1 cellular context compared by ENCODE assay signal in the genomic region with DNA sequence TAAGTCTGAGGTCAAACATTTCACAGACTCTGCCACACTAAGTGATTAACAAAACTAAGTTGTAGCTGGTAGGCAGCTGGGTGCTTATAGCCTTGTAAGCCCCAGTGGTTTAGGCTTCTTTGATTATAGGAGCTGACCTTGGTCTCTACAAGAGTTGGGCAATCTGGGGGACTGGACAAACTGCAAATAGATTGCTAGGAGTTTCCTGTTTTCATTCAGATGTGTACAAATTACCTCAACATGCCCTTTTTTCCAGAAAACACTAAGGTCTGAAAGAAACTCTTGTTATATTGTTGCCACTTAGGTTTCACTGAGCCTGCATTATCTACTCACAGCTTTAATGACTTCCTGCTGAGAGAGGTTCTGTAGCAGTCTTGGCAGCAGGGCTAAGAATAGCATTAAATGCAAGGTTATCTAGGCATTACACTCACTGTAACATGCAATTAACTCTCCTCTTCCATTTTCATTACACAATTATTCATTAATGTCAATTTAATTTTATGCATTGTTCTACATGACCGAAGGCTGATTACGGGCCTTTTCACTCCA.
TF ChIP-seq lines count a peak whose summit lies in the region.

No MANE protein-coding gene starts in this region.

TF ChIP-seq in HepG2, 621 proteins besides CTCF, POLR2A, EP300 and RAD21 (continued from another document and continues in another):
- TF ChIP-seq, protein P1, sequence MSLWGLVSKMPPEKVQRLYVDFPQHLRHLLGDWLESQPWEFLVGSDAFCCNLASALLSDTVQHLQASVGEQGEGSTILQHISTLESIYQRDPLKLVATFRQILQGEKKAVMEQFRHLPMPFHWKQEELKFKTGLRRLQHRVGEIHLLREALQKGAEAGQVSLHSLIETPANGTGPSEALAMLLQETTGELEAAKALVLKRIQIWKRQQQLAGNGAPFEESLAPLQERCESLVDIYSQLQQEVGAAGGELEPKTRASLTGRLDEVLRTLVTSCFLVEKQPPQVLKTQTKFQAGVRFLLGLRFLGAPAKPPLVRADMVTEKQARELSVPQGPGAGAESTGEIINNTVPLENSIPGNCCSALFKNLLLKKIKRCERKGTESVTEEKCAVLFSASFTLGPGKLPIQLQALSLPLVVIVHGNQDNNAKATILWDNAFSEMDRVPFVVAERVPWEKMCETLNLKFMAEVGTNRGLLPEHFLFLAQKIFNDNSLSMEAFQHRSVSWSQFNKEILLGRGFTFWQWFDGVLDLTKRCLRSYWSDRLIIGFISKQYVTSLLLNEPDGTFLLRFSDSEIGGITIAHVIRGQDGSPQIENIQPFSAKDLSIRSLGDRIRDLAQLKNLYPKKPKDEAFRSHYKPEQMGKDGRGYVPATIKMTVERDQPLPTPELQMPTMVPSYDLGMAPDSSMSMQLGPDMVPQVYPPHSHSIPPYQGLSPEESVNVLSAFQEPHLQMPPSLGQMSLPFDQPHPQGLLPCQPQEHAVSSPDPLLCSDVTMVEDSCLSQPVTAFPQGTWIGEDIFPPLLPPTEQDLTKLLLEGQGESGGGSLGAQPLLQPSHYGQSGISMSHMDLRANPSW (CRISPR knock-in tag; IDR thresholded peaks at IDR 0.05; ENCODE audit: borderline replicate concordance): 0 out of 2 replicates have a peak, but pooled peaks have one; percentile 36
- TF ChIP-seq NRL (CRISPR knock-in tag; IDR thresholded peaks at IDR 0.05; ENCODE audit: borderline replicate concordance): no peak
- no peak for TF ChIP-seq XBP1 (CRISPR knock-in tag; IDR thresholded peaks at IDR 0.05)
- TF ChIP-seq CBFB (CRISPR knock-in tag; IDR thresholded peaks at IDR 0.05): 0 out of 2 replicates have a peak, but pooled peaks have one; percentile 26
- no peak for TF ChIP-seq HCFC1 (IDR thresholded peaks at IDR 0.05; ENCODE audit: low read depth, low read length)
- no peak for TF ChIP-seq ZNF615 (CRISPR knock-in tag; IDR thresholded peaks at IDR 0.05; ENCODE audit: borderline replicate concordance)
- TF ChIP-seq, protein P2, sequence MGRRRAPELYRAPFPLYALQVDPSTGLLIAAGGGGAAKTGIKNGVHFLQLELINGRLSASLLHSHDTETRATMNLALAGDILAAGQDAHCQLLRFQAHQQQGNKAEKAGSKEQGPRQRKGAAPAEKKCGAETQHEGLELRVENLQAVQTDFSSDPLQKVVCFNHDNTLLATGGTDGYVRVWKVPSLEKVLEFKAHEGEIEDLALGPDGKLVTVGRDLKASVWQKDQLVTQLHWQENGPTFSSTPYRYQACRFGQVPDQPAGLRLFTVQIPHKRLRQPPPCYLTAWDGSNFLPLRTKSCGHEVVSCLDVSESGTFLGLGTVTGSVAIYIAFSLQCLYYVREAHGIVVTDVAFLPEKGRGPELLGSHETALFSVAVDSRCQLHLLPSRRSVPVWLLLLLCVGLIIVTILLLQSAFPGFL (CRISPR knock-in tag; IDR thresholded peaks at IDR 0.05): no peak
- TF ChIP-seq, protein P3, sequence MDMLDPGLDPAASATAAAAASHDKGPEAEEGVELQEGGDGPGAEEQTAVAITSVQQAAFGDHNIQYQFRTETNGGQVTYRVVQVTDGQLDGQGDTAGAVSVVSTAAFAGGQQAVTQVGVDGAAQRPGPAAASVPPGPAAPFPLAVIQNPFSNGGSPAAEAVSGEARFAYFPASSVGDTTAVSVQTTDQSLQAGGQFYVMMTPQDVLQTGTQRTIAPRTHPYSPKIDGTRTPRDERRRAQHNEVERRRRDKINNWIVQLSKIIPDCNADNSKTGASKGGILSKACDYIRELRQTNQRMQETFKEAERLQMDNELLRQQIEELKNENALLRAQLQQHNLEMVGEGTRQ (IDR thresholded peaks at IDR 0.05; ENCODE audit: low read depth, low read length): no peak
- TF ChIP-seq, protein P3 (CRISPR knock-in tag; IDR thresholded peaks at IDR 0.05; ENCODE audit: borderline replicate concordance): no peak
- TF ChIP-seq, protein P4, sequence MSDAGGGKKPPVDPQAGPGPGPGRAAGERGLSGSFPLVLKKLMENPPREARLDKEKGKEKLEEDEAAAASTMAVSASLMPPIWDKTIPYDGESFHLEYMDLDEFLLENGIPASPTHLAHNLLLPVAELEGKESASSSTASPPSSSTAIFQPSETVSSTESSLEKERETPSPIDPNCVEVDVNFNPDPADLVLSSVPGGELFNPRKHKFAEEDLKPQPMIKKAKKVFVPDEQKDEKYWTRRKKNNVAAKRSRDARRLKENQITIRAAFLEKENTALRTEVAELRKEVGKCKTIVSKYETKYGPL (CRISPR knock-in tag; IDR thresholded peaks at IDR 0.05): no peak
- no peak for TF ChIP-seq SRSF9 (IDR thresholded peaks at IDR 0.05; ENCODE audit: borderline replicate concordance, insufficient read depth, low read depth, low read length, poor library complexity, severe bottlenecking)
- TF ChIP-seq, protein P5, sequence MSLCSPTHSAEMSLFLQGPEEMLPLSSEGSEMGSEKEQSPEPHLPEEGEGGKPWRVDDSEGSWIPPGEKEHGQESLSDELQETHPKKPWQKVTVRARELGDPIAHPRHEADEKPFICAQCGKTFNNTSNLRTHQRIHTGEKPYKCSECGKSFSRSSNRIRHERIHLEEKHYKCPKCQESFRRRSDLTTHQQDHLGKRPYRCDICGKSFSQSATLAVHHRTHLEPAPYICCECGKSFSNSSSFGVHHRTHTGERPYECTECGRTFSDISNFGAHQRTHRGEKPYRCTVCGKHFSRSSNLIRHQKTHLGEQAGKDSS (CRISPR knock-in tag; IDR thresholded peaks at IDR 0.05; ENCODE audit: borderline replicate concordance, low read depth): no peak
- TF ChIP-seq MTA3 (CRISPR knock-in tag; IDR thresholded peaks at IDR 0.05): no peak
- TF ChIP-seq CCDC6 (CRISPR knock-in tag; IDR thresholded peaks at IDR 0.05): no peak
- no peak for TF ChIP-seq FOXA1 (IDR thresholded peaks at IDR 0.05)
- peak; percentile 80 for TF ChIP-seq FOXA1 (CRISPR knock-in tag; IDR thresholded peaks at IDR 0.05)
- no peak for TF ChIP-seq HES4 (CRISPR knock-in tag; IDR thresholded peaks at IDR 0.05; ENCODE audit: borderline replicate concordance)
- no peak for TF ChIP-seq FOSL1 (CRISPR knock-in tag; IDR thresholded peaks at IDR 0.05; ENCODE audit: borderline replicate concordance)
- TF ChIP-seq ZNF766 (CRISPR knock-in tag; IDR thresholded peaks at IDR 0.05; ENCODE audit: borderline replicate concordance): no peak
- peak; percentile 79 for TF ChIP-seq POGZ (CRISPR knock-in tag; IDR thresholded peaks at IDR 0.05)
- no peak for TF ChIP-seq MZF1 (CRISPR knock-in tag; IDR thresholded peaks at IDR 0.05; ENCODE audit: borderline replicate concordance)
- TF ChIP-seq ZNF234 (CRISPR knock-in tag; conservative IDR thresholded peaks at IDR 0.05): no peak
- no peak for TF ChIP-seq GTF2F1 (IDR thresholded peaks at IDR 0.05; ENCODE audit: low read length)
- TF ChIP-seq, protein P6, sequence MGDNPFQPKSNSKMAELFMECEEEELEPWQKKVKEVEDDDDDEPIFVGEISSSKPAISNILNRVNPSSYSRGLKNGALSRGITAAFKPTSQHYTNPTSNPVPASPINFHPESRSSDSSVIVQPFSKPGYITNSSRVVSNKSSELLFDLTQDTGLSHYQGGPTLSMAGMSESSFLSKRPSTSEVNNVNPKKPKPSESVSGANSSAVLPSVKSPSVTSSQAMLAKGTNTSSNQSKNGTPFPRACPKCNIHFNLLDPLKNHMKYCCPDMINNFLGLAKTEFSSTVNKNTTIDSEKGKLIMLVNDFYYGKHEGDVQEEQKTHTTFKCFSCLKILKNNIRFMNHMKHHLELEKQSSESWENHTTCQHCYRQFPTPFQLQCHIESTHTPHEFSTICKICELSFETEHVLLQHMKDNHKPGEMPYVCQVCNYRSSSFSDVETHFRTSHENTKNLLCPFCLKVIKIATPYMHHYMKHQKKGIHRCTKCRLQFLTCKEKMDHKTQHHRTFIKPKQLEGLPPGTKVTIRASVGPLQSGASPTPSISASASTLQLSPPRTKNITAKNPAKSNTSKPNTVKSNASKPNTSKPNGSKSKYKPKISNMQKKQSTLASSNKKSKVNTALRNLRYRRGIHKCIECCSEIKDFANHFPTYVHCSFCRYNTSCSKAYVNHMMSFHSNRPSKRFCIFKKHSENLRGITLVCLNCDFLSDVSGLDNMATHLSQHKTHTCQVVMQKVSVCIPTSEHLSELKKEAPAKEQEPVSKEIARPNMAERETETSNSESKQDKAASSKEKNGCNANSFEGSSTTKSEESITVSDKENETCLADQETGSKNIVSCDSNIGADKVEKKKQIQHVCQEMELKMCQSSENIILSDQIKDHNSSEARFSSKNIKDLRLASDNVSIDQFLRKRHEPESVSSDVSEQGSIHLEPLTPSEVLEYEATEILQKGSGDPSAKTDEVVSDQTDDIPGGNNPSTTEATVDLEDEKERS (CRISPR knock-in tag; IDR thresholded peaks at IDR 0.05): no peak
- no peak for TF ChIP-seq ZNF570 (CRISPR knock-in tag; IDR thresholded peaks at IDR 0.05; ENCODE audit: borderline replicate concordance)
- TF ChIP-seq, protein P7, sequence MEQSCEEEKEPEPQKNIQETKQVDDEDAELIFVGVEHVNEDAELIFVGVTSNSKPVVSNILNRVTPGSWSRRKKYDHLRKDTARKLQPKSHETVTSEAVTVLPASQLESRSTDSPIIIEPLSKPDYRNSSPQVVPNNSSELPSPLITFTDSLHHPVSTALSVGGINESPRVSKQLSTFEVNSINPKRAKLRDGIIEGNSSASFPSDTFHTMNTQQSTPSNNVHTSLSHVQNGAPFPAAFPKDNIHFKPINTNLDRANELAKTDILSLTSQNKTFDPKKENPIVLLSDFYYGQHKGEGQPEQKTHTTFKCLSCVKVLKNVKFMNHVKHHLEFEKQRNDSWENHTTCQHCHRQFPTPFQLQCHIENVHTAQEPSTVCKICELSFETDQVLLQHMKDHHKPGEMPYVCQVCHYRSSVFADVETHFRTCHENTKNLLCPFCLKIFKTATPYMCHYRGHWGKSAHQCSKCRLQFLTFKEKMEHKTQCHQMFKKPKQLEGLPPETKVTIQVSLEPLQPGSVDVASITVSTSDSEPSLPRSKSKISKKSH (CRISPR knock-in tag; IDR thresholded peaks at IDR 0.05; ENCODE audit: borderline replicate concordance): no peak
- TF ChIP-seq CHD2 (IDR thresholded peaks at IDR 0.05; ENCODE audit: low read depth, low read length): no peak
- no peak for TF ChIP-seq HOXA7 (CRISPR knock-in tag; IDR thresholded peaks at IDR 0.05)
- no peak for TF ChIP-seq TMF1 (CRISPR knock-in tag; IDR thresholded peaks at IDR 0.05; ENCODE audit: low read depth)
- no peak for TF ChIP-seq MEIS1 (CRISPR knock-in tag; IDR thresholded peaks at IDR 0.05; ENCODE audit: borderline replicate concordance)
- TF ChIP-seq, protein P8, sequence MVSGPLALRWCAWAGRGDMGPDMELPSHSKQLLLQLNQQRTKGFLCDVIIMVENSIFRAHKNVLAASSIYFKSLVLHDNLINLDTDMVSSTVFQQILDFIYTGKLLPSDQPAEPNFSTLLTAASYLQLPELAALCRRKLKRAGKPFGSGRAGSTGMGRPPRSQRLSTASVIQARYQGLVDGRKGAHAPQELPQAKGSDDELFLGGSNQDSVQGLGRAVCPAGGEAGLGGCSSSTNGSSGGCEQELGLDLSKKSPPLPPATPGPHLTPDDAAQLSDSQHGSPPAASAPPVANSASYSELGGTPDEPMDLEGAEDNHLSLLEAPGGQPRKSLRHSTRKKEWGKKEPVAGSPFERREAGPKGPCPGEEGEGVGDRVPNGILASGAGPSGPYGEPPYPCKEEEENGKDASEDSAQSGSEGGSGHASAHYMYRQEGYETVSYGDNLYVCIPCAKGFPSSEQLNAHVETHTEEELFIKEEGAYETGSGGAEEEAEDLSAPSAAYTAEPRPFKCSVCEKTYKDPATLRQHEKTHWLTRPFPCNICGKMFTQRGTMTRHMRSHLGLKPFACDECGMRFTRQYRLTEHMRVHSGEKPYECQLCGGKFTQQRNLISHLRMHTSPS (CRISPR knock-in tag; IDR thresholded peaks at IDR 0.05; ENCODE audit: low read depth): no peak
- TF ChIP-seq PHF8 (CRISPR knock-in tag; IDR thresholded peaks at IDR 0.05): no peak
- peak; percentile 66; the same call in 1 of the 2 replicates for TF ChIP-seq HMG20B (CRISPR knock-in tag; conservative IDR thresholded peaks at IDR 0.05)
- no peak for TF ChIP-seq THYN1 (CRISPR knock-in tag; IDR thresholded peaks at IDR 0.05; ENCODE audit: borderline replicate concordance, low read depth)
- TF ChIP-seq NCOA5 (CRISPR knock-in tag; IDR thresholded peaks at IDR 0.05): no peak
- TF ChIP-seq ARNT2 (CRISPR knock-in tag; IDR thresholded peaks at IDR 0.05; ENCODE audit: low read depth): 0 out of 2 replicates have a peak, but pooled peaks have one; percentile 27
- TF ChIP-seq, protein P9, sequence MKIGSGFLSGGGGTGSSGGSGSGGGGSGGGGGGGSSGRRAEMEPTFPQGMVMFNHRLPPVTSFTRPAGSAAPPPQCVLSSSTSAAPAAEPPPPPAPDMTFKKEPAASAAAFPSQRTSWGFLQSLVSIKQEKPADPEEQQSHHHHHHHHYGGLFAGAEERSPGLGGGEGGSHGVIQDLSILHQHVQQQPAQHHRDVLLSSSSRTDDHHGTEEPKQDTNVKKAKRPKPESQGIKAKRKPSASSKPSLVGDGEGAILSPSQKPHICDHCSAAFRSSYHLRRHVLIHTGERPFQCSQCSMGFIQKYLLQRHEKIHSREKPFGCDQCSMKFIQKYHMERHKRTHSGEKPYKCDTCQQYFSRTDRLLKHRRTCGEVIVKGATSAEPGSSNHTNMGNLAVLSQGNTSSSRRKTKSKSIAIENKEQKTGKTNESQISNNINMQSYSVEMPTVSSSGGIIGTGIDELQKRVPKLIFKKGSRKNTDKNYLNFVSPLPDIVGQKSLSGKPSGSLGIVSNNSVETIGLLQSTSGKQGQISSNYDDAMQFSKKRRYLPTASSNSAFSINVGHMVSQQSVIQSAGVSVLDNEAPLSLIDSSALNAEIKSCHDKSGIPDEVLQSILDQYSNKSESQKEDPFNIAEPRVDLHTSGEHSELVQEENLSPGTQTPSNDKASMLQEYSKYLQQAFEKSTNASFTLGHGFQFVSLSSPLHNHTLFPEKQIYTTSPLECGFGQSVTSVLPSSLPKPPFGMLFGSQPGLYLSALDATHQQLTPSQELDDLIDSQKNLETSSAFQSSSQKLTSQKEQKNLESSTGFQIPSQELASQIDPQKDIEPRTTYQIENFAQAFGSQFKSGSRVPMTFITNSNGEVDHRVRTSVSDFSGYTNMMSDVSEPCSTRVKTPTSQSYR (CRISPR knock-in tag; IDR thresholded peaks at IDR 0.05; ENCODE audit: borderline replicate concordance): no peak
- TF ChIP-seq KAT7 (CRISPR knock-in tag; IDR thresholded peaks at IDR 0.05; ENCODE audit: borderline replicate concordance): no peak
- TF ChIP-seq, protein P10, sequence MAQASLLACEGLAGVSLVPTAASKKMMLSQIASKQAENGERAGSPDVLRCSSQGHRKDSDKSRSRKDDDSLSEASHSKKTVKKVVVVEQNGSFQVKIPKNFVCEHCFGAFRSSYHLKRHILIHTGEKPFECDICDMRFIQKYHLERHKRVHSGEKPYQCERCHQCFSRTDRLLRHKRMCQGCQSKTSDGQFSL (CRISPR knock-in tag; IDR thresholded peaks at IDR 0.05): no peak
- TF ChIP-seq ZKSCAN1 (IDR thresholded peaks at IDR 0.05; ENCODE audit: low read length): no peak
- no peak for TF ChIP-seq AHR (CRISPR knock-in tag; IDR thresholded peaks at IDR 0.05)
- no peak for TF ChIP-seq ZNF180 (CRISPR knock-in tag; IDR thresholded peaks at IDR 0.05; ENCODE audit: borderline replicate concordance, low read depth)
